ENCODE assay signal across 8 cellular contexts in genomic region chr1:153921803-153922075, GRCh38. TPM values are rescaled to one million over a fixed set of nuclear protein-coding genes. Genes with fewer than 3 reads are reported as not detected.
DNase-seq lines count a peak whose midpoint lies in the region; ATAC-seq, FAIRE-seq and TF ChIP-seq lines count a peak whose summit lies in the region.

No MANE protein-coding gene starts in this region.

- H3K27ac ChIP-seq in VCaP (peak overlapping the region; percentile 96), fibroblast of lung (ENCODE audit: insufficient read depth, low read length) (peak overlapping the region; percentile 57), pancreas (peak overlapping the region in 2 of 4 donors; percentile 69 to 87)

- TF ChIP-seq CTCF in VCaP (conservative IDR thresholded peaks at IDR 0.05) (no peak), fibroblast of lung (conservative IDR thresholded peaks at IDR 0.05 in 1 of 2, IDR thresholded peaks at IDR 0.05 in 1 of 2; ENCODE audit: low read depth in 1 of 2, low read length in 2 of 2) (no peak), pancreas (IDR thresholded peaks at IDR 0.05) (no peak), omental fat pad (IDR thresholded peaks at IDR 0.05) (no peak)

- H3K79me2 ChIP-seq in fibroblast of lung (ENCODE audit: control insufficient read depth, insufficient read depth, low read length), result peaks cover 37% of the 10 kb centered on the region

- peak overlapping the region; percentile 31 for H2AFZ ChIP-seq in fibroblast of lung (ENCODE audit: low read length)

- H3K4me2 ChIP-seq in fibroblast of lung (ENCODE audit: extremely low read depth, insufficient read depth, low read length), result peak overlapping the region; percentile 97

- no peak for FAIRE-seq in pancreas (lab: Jason Lieb, UNC)

- H3K4me1 ChIP-seq in fibroblast of lung (ENCODE audit: control insufficient read depth, extremely low read depth, insufficient read depth, low read length) (peaks cover 18% of the 10 kb centered on the region), pancreas (peaks cover 3 to 20% (median 8%) of the 10 kb centered on the region in 3 donors)

- H3K4me3 ChIP-seq in fibroblast of lung (replicated peaks in 1 of 4; ENCODE audit: control extremely low read depth in 1 of 4, insufficient read depth in 1 of 4, low read depth in 3 of 4, low read length in 4 of 4) (peak overlapping the region; percentile 78 to 92 (median 86)), pancreas (peak overlapping the region; percentile 63 to 75 (median 68))

- WGBS in pancreas, 2 donors, result 1% methylated on average over 10 of the region's 10 CpGs

- H4K20me1 ChIP-seq in fibroblast of lung (ENCODE audit: control insufficient read depth, extremely low read depth, insufficient read depth, low read length), result peaks cover 3% of the 10 kb centered on the region

- H3K27me3 ChIP-seq in fibroblast of lung (ENCODE audit: control insufficient read depth, insufficient read depth, low read length) (no peaks in the 10 kb centered on the region), pancreas (no peaks in the 10 kb centered on the region)

- intact Hi-C loops in pancreas (cut with DNase I), result no loop called here

- peak overlapping the region; percentile 51 for H3K9ac ChIP-seq in fibroblast of lung (ENCODE audit: insufficient read depth, low read length)

- no peaks in the 10 kb centered on the region for H3K36me3 ChIP-seq in fibroblast of lung (ENCODE audit: control insufficient read depth, insufficient read depth, low read length)
- no peaks in the 10 kb centered on the region for H3K36me3 ChIP-seq in pancreas

- peak; percentile 65 for DNase-seq in activated CD8-positive, alpha-beta memory T cell treated with anti-CD3 and anti-CD28 coated beads, Interleukin-2, amount 50 U/mL, for 48 hours
- no peak for DNase-seq in activated CD8-positive, alpha-beta memory T cell treated with anti-CD3 and anti-CD28 coated beads, Interleukin-2, amount 50 U/mL, for 4 hours
- DNase-seq in fibroblast of lung (ENCODE audit: low read depth in 2 of 2), result peak in 1 of 2 donors; percentile 6
- no peak for DNase-seq in pancreas
- no peak for DNase-seq in stimulated activated CD4-positive, alpha-beta T cell treated with anti-CD3 and anti-CD28 coated beads, Interleukin-2, amount 100 ng/mL, for 48 hours
- DNase-seq in omental fat pad (ENCODE audit: low spot score), result no peak

- no peak for ATAC-seq in pancreas
- no peak for ATAC-seq in GM18909 (IDR thresholded peaks at IDR 0.05; ENCODE audit: poor library complexity, unreplicated experiment)
- no peak for ATAC-seq in omental fat pad (ENCODE audit: low FRiP score)

- H3K9me3 ChIP-seq in fibroblast of lung (ENCODE audit: control insufficient read depth, insufficient read depth, low read depth, low read length) (no peaks in the 10 kb centered on the region), pancreas (no peaks in the 10 kb centered on the region)

RNA-seq across cellular contexts. Expression of gene GATAD2B, which starts 1.0 kb away (rescaled TPM):
- total RNA-seq in fibroblast of lung, result 3.3 and 4.8 TPM in 2 replicates
- polyA plus RNA-seq in fibroblast of lung, result 5.2 and 6.9 TPM in 2 replicates
- 8.5 and 9.0 TPM in 2 replicates for polyA plus RNA-seq in fibroblast of lung (2012)
- polyA minus RNA-seq in fibroblast of lung (ENCODE audit: low replicate concordance), result 51.6 and 63.9 TPM in 2 replicates
- total RNA-seq in pancreas, result 10 to 100 TPM; 15.0 to 27.1 (median 17.1) TPM
- 1 to 10 TPM; 4.8 to 7.4 TPM for polyA plus RNA-seq in pancreas
- total RNA-seq in omental fat pad, result 10 to 100 TPM; 14.3 to 26.2 (median 17.8) TPM

RNA-seq across cellular contexts. Expression of gene DENND4B, which starts 24.8 kb away (rescaled TPM):
- total RNA-seq in fibroblast of lung (13.6 and 17.7 TPM in 2 replicates), pancreas (10 to 100 TPM; 17.8 to 41.7 (median 20.4) TPM), omental fat pad (10 to 100 TPM; 21.8 to 75.0 (median 50.3) TPM)
- polyA plus RNA-seq in fibroblast of lung (9.1 and 15.9 TPM in 2 replicates), pancreas (10 to 100 TPM; 48.9 to 57.0 TPM)
- 12.4 and 16.0 TPM in 2 replicates for polyA plus RNA-seq in fibroblast of lung (2012)
- 48.3 and 58.9 TPM in 2 replicates for polyA minus RNA-seq in fibroblast of lung (ENCODE audit: low replicate concordance)

RNA-seq across cellular contexts. Expression of gene CRTC2, which starts 36.7 kb away (rescaled TPM):
- total RNA-seq in fibroblast of lung (2.6 TPM in 2 replicates), pancreas (10 to 100 TPM; 13.4 to 27.6 (median 18.3) TPM), omental fat pad (10 to 100 TPM; 11.9 to 17.7 (median 16.3) TPM)
- polyA plus RNA-seq in fibroblast of lung (7.1 and 10.9 TPM in 2 replicates), pancreas (10 to 100 TPM; 36.9 to 48.6 TPM)
- 14.7 and 18.3 TPM in 2 replicates for polyA plus RNA-seq in fibroblast of lung (2012)
- 98.3 and 119 TPM in 2 replicates for polyA minus RNA-seq in fibroblast of lung (ENCODE audit: low replicate concordance)

RNA-seq across cellular contexts. Expression of gene SLC39A1, which starts 41.6 kb away (rescaled TPM):
- total RNA-seq in fibroblast of lung (113 and 119 TPM in 2 replicates), pancreas (10 to 100 TPM; 20.0 to 46.1 (median 27.0) TPM), omental fat pad (100 to 1,000 TPM in 3 of 4 donors, 10 to 100 TPM in 1; 80.5 to 125 (median 116) TPM)
- polyA plus RNA-seq in fibroblast of lung (80.5 and 94.4 TPM in 2 replicates), pancreas (10 to 100 TPM; 22.8 to 38.1 TPM)
- 89.0 and 97.9 TPM in 2 replicates for polyA plus RNA-seq in fibroblast of lung (2012)
- 118 and 119 TPM in 2 replicates for polyA minus RNA-seq in fibroblast of lung (ENCODE audit: low replicate concordance)

RNA-seq across cellular contexts. Expression of gene CREB3L4, which starts 46.0 kb away (rescaled TPM):
- total RNA-seq in fibroblast of lung (6.4 and 8.2 TPM in 2 replicates), pancreas (10 to 100 TPM in 2 of 6 donors, 1 to 10 TPM in 4; 6.5 to 13.2 (median 8.0) TPM), omental fat pad (10 to 100 TPM in 1 of 4 donors, 1 to 10 TPM in 3; 6.1 to 19.1 (median 8.5) TPM)
- polyA plus RNA-seq in fibroblast of lung (3.7 and 4.8 TPM in 2 replicates), pancreas (10 to 100 TPM; 13.3 to 19.6 TPM)
- 3.3 and 4.6 TPM in 2 replicates for polyA plus RNA-seq in fibroblast of lung (2012)
- 2.0 and 16.6 TPM in 2 replicates for polyA minus RNA-seq in fibroblast of lung (ENCODE audit: low replicate concordance)
